14 cellular contexts compared by ENCODE assay signal in genomic region chr16:84773312-84773711, GRCh38. TPM values are rescaled to one million over a fixed set of nuclear protein-coding genes. Genes with fewer than 3 reads are reported as not detected.
"Had no signal": no experiment of that assay in that cellular context is flagged by ENCODE, and none has a peak within 500 bp of the region (broad histone marks: within the 10 kb centered on the region; RNA-seq: fewer than 3 reads in every experiment).

No MANE protein-coding gene starts in this region.

- H3K9me3 ChIP-seq: pancreas, spleen, thyroid gland had no signal

- H3K4me3 ChIP-seq: pancreas, spleen, thyroid gland had no signal

- H3K9me3 Mint-ChIP-seq: activated CD4-positive, alpha-beta memory T cell treated with anti-CD3 and anti-CD28 coated beads, Interleukin-2, amount 10 ng/mL, durations not matched to agents 7 days and 5 days; naive thymus-derived CD8-positive, alpha-beta T cell had no signal

- H3K27ac ChIP-seq: pancreas, thyroid gland, WERI-Rb-1 had no signal

- H3K27ac Mint-ChIP-seq: activated CD4-positive, alpha-beta memory T cell treated with anti-CD3 and anti-CD28 coated beads, Interleukin-2, amount 10 ng/mL, durations not matched to agents 7 days and 5 days; activated CD8-positive, alpha-beta memory T cell treated with anti-CD3 and anti-CD28 coated beads, Interleukin-2, amount 10 ng/mL, durations not matched to agents 7 days and 5 days; activated naive CD8-positive, alpha-beta T cell had no signal

- ATAC-seq: activated CD8-positive, alpha-beta memory T cell treated with anti-CD3 and anti-CD28 coated beads, Interleukin-2, amount 10 ng/mL, durations not matched to agents 7 days and 5 days; naive thymus-derived CD8-positive, alpha-beta T cell; pancreas had no signal

- H3K4me1 ChIP-seq: pancreas, thyroid gland had no signal

- H3K27me3 Mint-ChIP-seq: activated CD4-positive, alpha-beta memory T cell treated with anti-CD3 and anti-CD28 coated beads, Interleukin-2, amount 10 ng/mL, durations not matched to agents 7 days and 5 days; activated CD8-positive, alpha-beta memory T cell treated with anti-CD3 and anti-CD28 coated beads, Interleukin-2, amount 10 ng/mL, durations not matched to agents 7 days and 5 days; activated naive CD8-positive, alpha-beta T cell; naive thymus-derived CD8-positive, alpha-beta T cell had no signal

- H3K4me3 Mint-ChIP-seq: activated CD4-positive, alpha-beta memory T cell treated with anti-CD3 and anti-CD28 coated beads, Interleukin-2, amount 10 ng/mL, durations not matched to agents 7 days and 5 days; activated CD8-positive, alpha-beta memory T cell treated with anti-CD3 and anti-CD28 coated beads, Interleukin-2, amount 10 ng/mL, durations not matched to agents 7 days and 5 days; activated naive CD8-positive, alpha-beta T cell; naive thymus-derived CD8-positive, alpha-beta T cell had no signal

- DNase-seq: activated CD4-positive, alpha-beta memory T cell treated with anti-CD3 and anti-CD28 coated beads, Interleukin-2, amount 10 ng/mL, durations not matched to agents 7 days and 5 days; activated CD4-positive, alpha-beta T cell treated with anti-CD3 and anti-CD28 coated beads for 4 hours; activated CD8-positive, alpha-beta memory T cell treated with anti-CD3 and anti-CD28 coated beads, Interleukin-2, amount 10 ng/mL, durations not matched to agents 7 days and 5 days; erythroblast; left cardiac atrium; mesendoderm; naive thymus-derived CD8-positive, alpha-beta T cell; pancreas; spleen; stimulated activated naive CD4-positive, alpha-beta T cell; SW 1271; thyroid gland; WERI-Rb-1 had no signal

- H3K27me3 ChIP-seq: pancreas, spleen, thyroid gland had no signal

RNA-seq across cellular contexts. Expression of gene CRISPLD2, which starts 46.5 kb away (rescaled TPM):
- total RNA-seq: activated CD8-positive, alpha-beta memory T cell treated with anti-CD3 and anti-CD28 coated beads, Interleukin-2, amount 10 ng/mL, durations not matched to agents 7 days and 5 days; naive thymus-derived CD8-positive, alpha-beta T cell had no signal
